ENCODE assay signal across 8 cellular contexts in genomic region chr2:220072669-220073235, GRCh38.
"Had no signal": no experiment of that assay in that cellular context is flagged by ENCODE, and none has a peak within 500 bp of the region (broad histone marks: within the 10 kb centered on the region; RNA-seq: fewer than 3 reads in every experiment).

No MANE protein-coding gene starts in this region.

- H2AFZ ChIP-seq: GM23248 had no signal

- H3K9me3 ChIP-seq: HAP-1 had no signal

- H3K36me3 ChIP-seq: HAP-1 had no signal

- ATAC-seq: HCT116, K562 had no signal

- H3K9me3 Mint-ChIP-seq: HFFc6 had no signal

- DNase-seq: GM23248, GOT3, H7, HFFc6, IMR-90 had no signal

- H3K4me3 ChIP-seq: GM23248, HAP-1, K562 had no signal

- H3K27ac Mint-ChIP-seq: HFFc6 had no signal

- H3K4me3 Mint-ChIP-seq: HFFc6 had no signal

- H3K4me1 ChIP-seq: HAP-1 had no signal

- H3K27ac ChIP-seq: GM23248 had no signal

- H3K9ac ChIP-seq: GM23248 had no signal
